In the genomic region with DNA sequence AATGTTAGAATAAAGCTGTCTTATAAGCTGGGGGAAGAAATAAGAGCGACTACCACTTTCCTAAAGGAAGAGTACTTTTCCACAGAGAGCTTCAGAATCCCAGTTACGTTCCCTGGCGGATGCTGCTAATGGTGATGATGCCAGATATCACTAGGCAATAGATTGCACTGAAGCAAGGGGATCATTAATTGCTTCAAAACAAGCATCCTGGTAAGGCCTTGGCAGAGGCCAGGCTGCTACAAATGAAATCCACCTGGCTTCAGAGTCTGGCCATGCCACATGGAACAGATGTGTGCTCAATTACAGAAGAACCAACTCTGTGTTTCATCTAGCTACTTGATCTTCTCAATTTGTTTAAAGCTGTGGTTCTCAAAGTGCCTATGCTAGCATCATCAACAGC, we compare ENCODE assay signal across 22 cellular contexts. TPM values are rescaled to one million over a fixed set of nuclear protein-coding genes. Genes with fewer than 3 reads are reported as not detected.
DNase-seq lines count a peak whose midpoint lies in the region; ATAC-seq, FAIRE-seq and TF ChIP-seq lines count a peak whose summit lies in the region.
"Had no signal": no experiment of that assay in that cellular context is flagged by ENCODE, and none has a peak within 500 bp of the region (broad histone marks: within the 10 kb centered on the region; RNA-seq: fewer than 3 reads in every experiment).

No MANE protein-coding gene starts in this region.

- H3K27ac ChIP-seq in BLaER1 (no peak overlapping the region), right cardiac atrium (ENCODE audit: low read length) (peak overlapping the region; percentile 75), upper lobe of left lung (peak overlapping the region in 1 of 4 donors; percentile 2)
- H3K27ac ChIP-seq: coronary artery had no signal

- no peaks in the 10 kb centered on the region for H3K9me3 ChIP-seq in BLaER1
- H3K9me3 ChIP-seq in right cardiac atrium (ENCODE audit: control insufficient read depth, low read length): no peaks in the 10 kb centered on the region
- H3K9me3 ChIP-seq in upper lobe of left lung: no peaks in the 10 kb centered on the region

- H3K27me3 Mint-ChIP-seq in activated T-cell treated with anti-CD3 and anti-CD28 coated beads, Interleukin-2, amount 50 U/mL, for 72 hours (ENCODE audit: low read depth): peaks cover 18% of the 10 kb centered on the region

- no peak overlapping the region for H3K9ac ChIP-seq in BLaER1

- ATAC-seq in right cardiac atrium (no peak), upper lobe of left lung (ENCODE audit: low FRiP score in 2 of 2) (no peak)
- no peak for ATAC-seq in activated T-cell treated with anti-CD3 and anti-CD28 coated beads, Interleukin-2, amount 50 U/mL, for 72 hours (replicated peaks in 1 of 2)
- ATAC-seq: activated CD8-positive, alpha-beta memory T cell treated with anti-CD3 and anti-CD28 coated beads, Interleukin-2, amount 10 ng/mL, durations not matched to agents 7 days and 5 days; HCT116 had no signal

- peak overlapping the region; percentile 68; the same call in 1 of the 2 replicates for H3K4me2 ChIP-seq in BLaER1

- WGBS in right cardiac atrium: 69% methylated on average over 3 of the region's 3 CpGs
- 86 to 93% methylated on average over 3 of the region's 3 CpGs for WGBS in upper lobe of left lung, 2 donors

- no peak overlapping the region for H3K4me3 Mint-ChIP-seq in activated T-cell treated with anti-CD3 and anti-CD28 coated beads, Interleukin-2, amount 50 U/mL, for 72 hours
- H3K4me3 Mint-ChIP-seq: activated CD8-positive, alpha-beta memory T cell treated with anti-CD3 and anti-CD28 coated beads, Interleukin-2, amount 10 ng/mL, durations not matched to agents 7 days and 5 days; B cell had no signal

- DNase-seq in GM19239 (ENCODE audit: insufficient read length, low spot score) (no peak), SK-N-DZ (ENCODE audit: low spot score) (peak; percentile 88), right cardiac atrium (no peak), upper lobe of left lung (no peak), OCI-M1 (lab: John Stamatoyannopoulos, UW) (no peak), NCI-H226 (no peak)
- DNase-seq in activated T-cell treated with anti-CD3 and anti-CD28 coated beads, Interleukin-2, amount 50 U/mL, for 72 hours: no peak
- DNase-seq: activated CD4-positive, alpha-beta T cell treated with anti-CD3 and anti-CD28 coated beads for 1 hour; activated CD8-positive, alpha-beta memory T cell treated with anti-CD3 and anti-CD28 coated beads, Interleukin-2, amount 10 ng/mL, durations not matched to agents 7 days and 5 days; activated gamma-delta T cell; amygdala; erythroblast; head of caudate nucleus; midbrain; NCI-H2081 treated with DMSO at 0.1 percent for 48 hours; retina; T-helper 9 cell had no signal

- no peak overlapping the region for H3K27ac Mint-ChIP-seq in activated T-cell treated with anti-CD3 and anti-CD28 coated beads, Interleukin-2, amount 50 U/mL, for 72 hours
- H3K27ac Mint-ChIP-seq: activated CD8-positive, alpha-beta memory T cell treated with anti-CD3 and anti-CD28 coated beads, Interleukin-2, amount 10 ng/mL, durations not matched to agents 7 days and 5 days; B cell had no signal

- no peaks in the 10 kb centered on the region for H3K9me3 Mint-ChIP-seq in activated T-cell treated with anti-CD3 and anti-CD28 coated beads, Interleukin-2, amount 50 U/mL, for 72 hours

- no peak for TF ChIP-seq EP300 in upper lobe of left lung (IDR thresholded peaks at IDR 0.05)

- H3K4me3 ChIP-seq in BLaER1 (no peak overlapping the region), right cardiac atrium (ENCODE audit: low read length) (no peak overlapping the region), upper lobe of left lung (no peak overlapping the region)
- H3K4me3 ChIP-seq: coronary artery had no signal

- no peak for TF ChIP-seq POLR2A in upper lobe of left lung (IDR thresholded peaks at IDR 0.05)

- TF ChIP-seq CTCF in upper lobe of left lung (IDR thresholded peaks at IDR 0.05): no peak

- no peaks in the 10 kb centered on the region for H3K4me1 Mint-ChIP-seq in activated T-cell treated with anti-CD3 and anti-CD28 coated beads, Interleukin-2, amount 50 U/mL, for 72 hours (ENCODE audit: low read depth)

- H3K4me1 ChIP-seq in BLaER1: peaks cover 37% of the 10 kb centered on the region
- H3K4me1 ChIP-seq in right cardiac atrium (ENCODE audit: control insufficient read depth, insufficient read depth, low read length): peaks cover 9% of the 10 kb centered on the region
- peaks cover 25 to 57% (median 44%) of the 10 kb centered on the region in 4 donors for H3K4me1 ChIP-seq in upper lobe of left lung

- H3K27me3 ChIP-seq in BLaER1 (no peaks in the 10 kb centered on the region), right cardiac atrium (ENCODE audit: control insufficient read depth, insufficient read depth) (no peaks in the 10 kb centered on the region), upper lobe of left lung (no peaks in the 10 kb centered on the region)

- FAIRE-seq in GM19239 (lab: Jason Lieb, UNC): peak; percentile 42
- FAIRE-seq: islet of Langerhans had no signal

- no peaks in the 10 kb centered on the region for H4K20me1 ChIP-seq in BLaER1

- no peaks in the 10 kb centered on the region for H3K36me3 Mint-ChIP-seq in activated T-cell treated with anti-CD3 and anti-CD28 coated beads, Interleukin-2, amount 50 U/mL, for 72 hours (ENCODE audit: insufficient read depth in 2 of 2)
- H3K36me3 Mint-ChIP-seq: activated CD8-positive, alpha-beta memory T cell treated with anti-CD3 and anti-CD28 coated beads, Interleukin-2, amount 10 ng/mL, durations not matched to agents 7 days and 5 days had no signal

- H3K36me3 ChIP-seq in BLaER1 (no peaks in the 10 kb centered on the region), upper lobe of left lung (no peaks in the 10 kb centered on the region)

- intact Hi-C loops in right cardiac atrium (cut with DNase I): no loop called here

RNA-seq across cellular contexts. Expression of gene SCHIP1, which starts 19.8 kb away (rescaled TPM):
- 127 and 223 TPM in 2 replicates for polyA plus RNA-seq in SK-N-DZ (2014; cell fraction: cytosol; rRNA removed)
- 105 and 153 TPM in 2 replicates for polyA plus RNA-seq in SK-N-DZ (2014; cell fraction: nucleus; rRNA removed)
- 10 to 100 TPM; 34.7 to 53.7 (median 44.0) TPM for total RNA-seq in right cardiac atrium
- 61.0 TPM for polyA plus RNA-seq in right cardiac atrium
- total RNA-seq in activated T-cell treated with anti-CD3 and anti-CD28 coated beads, Interleukin-2, amount 50 U/mL, for 72 hours: not detected
- 10 to 100 TPM in 3 of 6 donors, 1 to 10 TPM in 3; 6.3 to 28.7 (median 9.5) TPM for total RNA-seq in upper lobe of left lung
- total RNA-seq: B cell had no signal

Comparison
In these comparisons a context has a peak if more than half of its experiments do, and no peak if none do; other contexts are left out.
1. RNA of gene SCHIP1, which starts 19.8 kb away (total RNA-seq): 34.7 to 53.7 TPM in right cardiac atrium and 6.3 to 28.7 TPM in upper lobe of left lung; not detected in activated T-cell treated with anti-CD3 and anti-CD28 coated beads, Interleukin-2, amount 50 U/mL, for 72 hours; every median in the first group is over 4 times any median in the second.